7 cellular contexts compared by ENCODE assay signal in genomic region chr13:113834006-113834405, GRCh38. TPM values are rescaled to one million over a fixed set of nuclear protein-coding genes. Genes with fewer than 3 reads are reported as not detected.
DNase-seq lines count a peak whose midpoint lies in the region; ATAC-seq, FAIRE-seq and TF ChIP-seq lines count a peak whose summit lies in the region.
"Not testable (repeated sequence)": the region's sequence is repeated elsewhere in the genome, so short reads cannot be mapped to it uniquely, and the experiment has no call there.

No MANE protein-coding gene starts in this region.

- H3K14ac ChIP-seq in mesenchymal stem cell (ENCODE audit: low read length in 2 of 2), result not testable (repeated sequence)

- H3K23ac ChIP-seq in mesenchymal stem cell (ENCODE audit: low read length in 2 of 2), result not testable (repeated sequence)

- not testable (repeated sequence) for DNase-seq in RWPE1 (ENCODE audit: low spot score)
- peak; percentile 33 for DNase-seq in amniotic epithelial cell (ENCODE audit: low read depth)
- peak; percentile 26 for DNase-seq in fibroblast of pulmonary artery (ENCODE audit: low read depth)
- DNase-seq in Right ventricle myocardium superior, result peak; percentile 26
- peak; percentile 58 for DNase-seq in kidney
- DNase-seq in mesenchymal stem cell, result peak; percentile 34
- DNase-seq in psoas muscle, result peak; percentile 10 to 53

- FAIRE-seq in kidney (lab: Jason Lieb, UNC), result not testable (repeated sequence)

- H2AK5ac ChIP-seq in mesenchymal stem cell (ENCODE audit: low read length, severe bottlenecking), result not testable (repeated sequence)

- H3K4me2 ChIP-seq in mesenchymal stem cell (ENCODE audit: low read length, poor library complexity, severe bottlenecking), result not testable (repeated sequence)

- H4K8ac ChIP-seq in mesenchymal stem cell (ENCODE audit: low read length), result not testable (repeated sequence)

- H3K27me3 ChIP-seq in mesenchymal stem cell (ENCODE audit: control insufficient read depth in 1 of 2, insufficient read depth in 1 of 2, low read length in 2 of 2); psoas muscle (ENCODE audit: insufficient read depth in 3 of 3, low read length in 2 of 3): not testable (repeated sequence)

- POLR2A ChIA-PET in RWPE1 (lab: Yijun Ruan, JAX; ENCODE audit: low non-redundant PET), result not testable (repeated sequence)

- intact Hi-C loops in Right ventricle myocardium superior (cut with DNase I); kidney (cut with DNase I); psoas muscle (cut with DNase I): not testable (repeated sequence)

- ATAC-seq in Right ventricle myocardium superior (ENCODE audit: poor library complexity); psoas muscle: not testable (repeated sequence)

- not testable (repeated sequence) for H3K9ac ChIP-seq in kidney (ENCODE audit: low read length in 2 of 2); mesenchymal stem cell (ENCODE audit: low read length)

- peak overlapping the region; percentile 32 for H4K91ac ChIP-seq in mesenchymal stem cell (ENCODE audit: low read length)

- not testable (repeated sequence) for H3K9me3 ChIP-seq in kidney (ENCODE audit: control insufficient read depth in 1 of 2, low read length in 2 of 2); mesenchymal stem cell (ENCODE audit: control insufficient read depth, low read length); psoas muscle

- H2BK5ac ChIP-seq in mesenchymal stem cell (ENCODE audit: low read depth, low read length, poor library complexity, severe bottlenecking), result not testable (repeated sequence)

- not testable (repeated sequence) for H3K18ac ChIP-seq in mesenchymal stem cell (ENCODE audit: low read depth in 1 of 2, low read length in 2 of 2)

- not testable (repeated sequence) for H2BK12ac ChIP-seq in mesenchymal stem cell (ENCODE audit: low read length in 2 of 2)

- not testable (repeated sequence) for TF ChIP-seq CTCF in RWPE1 (conservative IDR thresholded peaks at IDR 0.05; ENCODE audit: low read depth); fibroblast of pulmonary artery (IDR thresholded peaks at IDR 0.05; ENCODE audit: low read length, missing control alignments); kidney (IDR thresholded peaks at IDR 0.05; ENCODE audit: borderline replicate concordance, extremely low read depth, insufficient read depth); psoas muscle (IDR thresholded peaks at IDR 0.05)

- H3K27ac ChIP-seq in RWPE1, result peak overlapping the region; percentile 51
- H3K27ac ChIP-seq in kidney (ENCODE audit: low read depth in 2 of 2, low read length in 2 of 2); mesenchymal stem cell (ENCODE audit: low read length, poor library complexity, severe bottlenecking); psoas muscle: not testable (repeated sequence)

- not testable (repeated sequence) for H3K36me3 ChIP-seq in kidney (ENCODE audit: control insufficient read depth in 1 of 2, insufficient read depth in 2 of 2, low read length in 2 of 2)
- H3K36me3 ChIP-seq in mesenchymal stem cell (ENCODE audit: control insufficient read depth in 1 of 2, insufficient read depth in 2 of 2, low read depth in 1 of 2, low read length in 2 of 2) (peaks cover 47 to 66% of the 10 kb centered on the region in 2 experiments), psoas muscle (ENCODE audit: insufficient read depth in 1 of 2, low read depth in 1 of 2) (peaks cover 2 to 44% of the 10 kb centered on the region in 2 donors)

- peaks cover 21% of the 10 kb centered on the region for H3K79me1 ChIP-seq in mesenchymal stem cell (replicated peaks; ENCODE audit: low read length, poor library complexity, severe bottlenecking)

- H3K4me1 ChIP-seq in kidney (ENCODE audit: control insufficient read depth in 1 of 2, insufficient read depth in 1 of 2, low read depth in 1 of 2, low read length in 2 of 2) (peaks cover 8 to 19% of the 10 kb centered on the region in 2 donors), mesenchymal stem cell (ENCODE audit: control insufficient read depth, insufficient read depth, low read depth, low read length) (peaks cover 41% of the 10 kb centered on the region), psoas muscle (peaks cover 18% of the 10 kb centered on the region)

- not testable (repeated sequence) for H3K4me3 ChIP-seq in fibroblast of pulmonary artery (replicated peaks; ENCODE audit: low read depth, low read length); kidney (ENCODE audit: low read length in 2 of 2); mesenchymal stem cell (ENCODE audit: insufficient read depth in 1 of 2, low read depth in 1 of 2, low read length in 2 of 2); psoas muscle

- not testable (repeated sequence) for H2AFZ ChIP-seq in mesenchymal stem cell (ENCODE audit: low read depth, low read length)

- not testable (repeated sequence) for H3K4ac ChIP-seq in mesenchymal stem cell (ENCODE audit: low read depth in 1 of 2, low read length in 2 of 2)

- not testable (repeated sequence) for H2BK120ac ChIP-seq in mesenchymal stem cell (ENCODE audit: low read depth, low read length)

- CTCF ChIA-PET in RWPE1 (lab: Yijun Ruan, JAX), result not testable (repeated sequence)

- H2BK15ac ChIP-seq in mesenchymal stem cell (ENCODE audit: low read depth, poor library complexity, severe bottlenecking), result not testable (repeated sequence)

- 97% methylated on average over 17 of the region's 17 CpGs for WGBS in mesenchymal stem cell
- 94 to 96% (median 95%) methylated on average over 17 of the region's 17 CpGs for WGBS in psoas muscle, 3 donors

RNA-seq across cellular contexts. Expression of gene GAS6, which starts 29.9 kb away (rescaled TPM):
- 181 TPM for total RNA-seq in Right ventricle myocardium superior
- 83.5 TPM for total RNA-seq in kidney
- polyA plus RNA-seq in kidney (ENCODE audit: insufficient read depth, low read depth, low replicate concordance), result 135 TPM
- polyA plus RNA-seq in mesenchymal stem cell (2013, experiment 1 of 2), result 126 TPM
- 127 TPM for polyA plus RNA-seq in mesenchymal stem cell (2013, experiment 2 of 2)
- 100 to 1,000 TPM in 1 of 4 donors, 10 to 100 TPM in 3; 65.5 to 103 (median 75.9) TPM for total RNA-seq in psoas muscle
- polyA plus RNA-seq in psoas muscle, result 10 to 100 TPM; 51.6 to 90.9 (median 52.1) TPM
